24 cellular contexts compared by ENCODE assay signal in genomic region chr1:179023946-179024345, GRCh38.
"Had no signal": no experiment of that assay in that cellular context is flagged by ENCODE, and none has a peak within 500 bp of the region (broad histone marks: within the 10 kb centered on the region; RNA-seq: fewer than 3 reads in every experiment).

No MANE protein-coding gene starts in this region.

- H3K27ac ChIP-seq: gastrocnemius medialis, heart right ventricle had no signal

- H3K9me3 Mint-ChIP-seq: activated naive CD4-positive, alpha-beta T cell treated with anti-CD3 and anti-CD28 coated beads, Interleukin-2, amount 50 U/mL, for 24 hours; activated T-cell treated with anti-CD3 and anti-CD28 coated beads, Interleukin-2, amount 50 U/mL, for 24 hours; naive thymus-derived CD4-positive, alpha-beta T cell had no signal

- H3K9me3 ChIP-seq: gastrocnemius medialis, heart right ventricle, mucosa of descending colon had no signal

- H3K27me3 ChIP-seq: gastrocnemius medialis, heart right ventricle had no signal

- H3K4me3 ChIP-seq: gastrocnemius medialis, heart right ventricle, lung, mucosa of descending colon had no signal

- DNase-seq: activated CD4-positive, alpha-beta T cell treated with anti-CD3 and anti-CD28 coated beads for 1 hour; activated CD4-positive, alpha-beta T cell treated with anti-CD3 and anti-CD28 coated beads, Interleukin-2, amount 50 U/mL, for 4 hours; activated CD8-positive, alpha-beta memory T cell treated with anti-CD3 and anti-CD28 coated beads, Interleukin-2, amount 10 ng/mL, durations not matched to agents 7 days and 5 days; activated effector memory CD4-positive, alpha-beta T cell treated with Interleukin-2 at 50 U/mL for 16 hours; activated T-cell treated with anti-CD3 and anti-CD28 coated beads, Interleukin-2, amount 50 U/mL, for 24 hours; amniotic stem cell; caudate nucleus; erythroblast; gastrocnemius medialis; heart right ventricle; islet precursor cell; mucosa of descending colon; naive thymus-derived CD4-positive, alpha-beta T cell; occipital lobe; right cardiac atrium; stimulated activated CD4-positive, alpha-beta T cell treated with anti-CD3 and anti-CD28 coated beads, Interleukin-4, amount 100 ng/mL, for 4 hours; stimulated activated CD8-positive, alpha-beta memory T cell treated with anti-CD3 and anti-CD28 coated beads, Interleukin-4, amount 100 ng/mL, for 48 hours; stimulated activated naive CD4-positive, alpha-beta T cell treated with Interleukin-2 at 50 U/mL for 16 hours; substantia nigra; T-helper 9 cell; trophoblast cell had no signal

- H3K27ac Mint-ChIP-seq: activated CD8-positive, alpha-beta memory T cell treated with anti-CD3 and anti-CD28 coated beads, Interleukin-2, amount 10 ng/mL, durations not matched to agents 7 days and 5 days; activated naive CD4-positive, alpha-beta T cell treated with anti-CD3 and anti-CD28 coated beads, Interleukin-2, amount 50 U/mL, for 24 hours; activated T-cell treated with anti-CD3 and anti-CD28 coated beads, Interleukin-2, amount 50 U/mL, for 24 hours; progenitor cell of endocrine pancreas had no signal

- H3K36me3 Mint-ChIP-seq: activated naive CD4-positive, alpha-beta T cell treated with anti-CD3 and anti-CD28 coated beads, Interleukin-2, amount 50 U/mL, for 24 hours had no signal

- ATAC-seq: activated CD8-positive, alpha-beta memory T cell treated with anti-CD3 and anti-CD28 coated beads, Interleukin-2, amount 10 ng/mL, durations not matched to agents 7 days and 5 days; gastrocnemius medialis; heart right ventricle; mucosa of descending colon; naive thymus-derived CD4-positive, alpha-beta T cell; right cardiac atrium had no signal

- H3K27me3 Mint-ChIP-seq: activated naive CD4-positive, alpha-beta T cell treated with anti-CD3 and anti-CD28 coated beads, Interleukin-2, amount 50 U/mL, for 24 hours; activated T-cell treated with anti-CD3 and anti-CD28 coated beads, Interleukin-2, amount 50 U/mL, for 24 hours had no signal

- H3K36me3 ChIP-seq: gastrocnemius medialis, heart right ventricle had no signal
